Comparison of ENCODE assay signal across 29 cellular contexts in genomic region chr13:111323549-111323948, GRCh38. TPM values are rescaled to one million over a fixed set of nuclear protein-coding genes. Genes with fewer than 3 reads are reported as not detected.
DNase-seq lines count a peak whose midpoint lies in the region; FAIRE-seq and TF ChIP-seq lines count a peak whose summit lies in the region.
"Had no signal": no experiment of that assay in that cellular context is flagged by ENCODE, and none has a peak within 500 bp of the region (broad histone marks: within the 10 kb centered on the region; RNA-seq: fewer than 3 reads in every experiment).

No MANE protein-coding gene starts in this region.

- H3K36me3 ChIP-seq in H7 (replicated peaks; ENCODE audit: control insufficient read depth, insufficient read depth, low read length) = no peaks in the 10 kb centered on the region
- no peaks in the 10 kb centered on the region for H3K36me3 ChIP-seq in neuronal stem cell (replicated peaks in 1 of 2; ENCODE audit: control insufficient read depth in 2 of 2, insufficient read depth in 2 of 2, low read length in 2 of 2)
- H3K36me3 ChIP-seq: Peyer's patch, thyroid gland had no signal

- peaks cover 3% of the 10 kb centered on the region for H3K4me1 Mint-ChIP-seq in activated CD4-positive, alpha-beta T cell treated with anti-CD3 and anti-CD28 coated beads, Interleukin-2, amount 10 ng/mL, durations not matched to agents 24 days and 14 days
- H3K4me1 Mint-ChIP-seq in activated naive CD8-positive, alpha-beta T cell treated with anti-CD3 and anti-CD28 coated beads for 36 hours = peaks cover 3% of the 10 kb centered on the region
- H3K4me1 Mint-ChIP-seq: activated B cell treated with CpG ODN at 0.5 μM for 24 hours had no signal

- no peak overlapping the region for H3K27ac Mint-ChIP-seq in activated CD4-positive, alpha-beta T cell treated with anti-CD3 and anti-CD28 coated beads, Interleukin-2, amount 10 ng/mL, durations not matched to agents 24 days and 14 days
- H3K27ac Mint-ChIP-seq in activated naive CD8-positive, alpha-beta T cell treated with anti-CD3 and anti-CD28 coated beads for 36 hours = no peak overlapping the region
- H3K27ac Mint-ChIP-seq: activated B cell treated with CpG ODN at 0.5 μM for 24 hours; CD4-positive, alpha-beta T cell; GM23338 had no signal

- DNase-seq in activated CD4-positive, alpha-beta T cell treated with anti-CD3 and anti-CD28 coated beads, Interleukin-2, amount 10 ng/mL, durations not matched to agents 24 days and 14 days = no peak
- DNase-seq in activated CD4-positive, alpha-beta T cell treated with anti-CD3 and anti-CD28 coated beads for 1 hour = no peak
- DNase-seq in H7 = peak; percentile 19
- DNase-seq in activated naive CD8-positive, alpha-beta T cell treated with anti-CD3 and anti-CD28 coated beads for 36 hours = no peak
- no peak for DNase-seq in neuronal stem cell (ENCODE audit: low spot score)
- no peak for DNase-seq in inferior parietal cortex (ENCODE audit: extremely low spot score)
- no peak for DNase-seq in D721Med (ENCODE audit: insufficient read length, low spot score)
- DNase-seq in SHP77 treated with DMSO at 0.1 percent for 48 hours (lab: John Stamatoyannopoulos, UW) = no peak
- DNase-seq: activated B cell treated with CpG ODN at 0.5 μM for 24 hours; activated naive CD4-positive, alpha-beta T cell treated with Interleukin-2 at 50 U/mL for 16 hours; activated T-cell treated with anti-CD3 and anti-CD28 coated beads for 4 hours; CD4-positive, alpha-beta T cell; left colon; NCI-H1092; NCI-H1694 treated with DMSO at 0.1 percent for 48 hours; NCI-H446 treated with DMSO at 0.1 percent for 48 hours; NCI-H82; right cardiac atrium; stimulated activated CD4-positive, alpha-beta T cell treated with anti-CD3 and anti-CD28 coated beads, Interleukin-2, amount 100 ng/mL, for 24 hours; T1000; thyroid gland had no signal

- H3K4me3 ChIP-seq in H7 (ENCODE audit: insufficient read depth, low read depth, low read length) = no peak overlapping the region
- no peak overlapping the region for H3K4me3 ChIP-seq in neuronal stem cell (ENCODE audit: low read length in 2 of 2)
- H3K4me3 ChIP-seq: GM23338, hepatocyte, Peyer's patch, thyroid gland had no signal

- H3K9ac ChIP-seq in neuronal stem cell (ENCODE audit: low read depth, low read length, poor library complexity) = no peak overlapping the region

- H3K4me3 Mint-ChIP-seq in activated CD4-positive, alpha-beta T cell treated with anti-CD3 and anti-CD28 coated beads, Interleukin-2, amount 10 ng/mL, durations not matched to agents 24 days and 14 days = peak overlapping the region; percentile 37
- peak overlapping the region; percentile 72 for H3K4me3 Mint-ChIP-seq in activated naive CD8-positive, alpha-beta T cell treated with anti-CD3 and anti-CD28 coated beads for 36 hours
- H3K4me3 Mint-ChIP-seq: activated B cell treated with CpG ODN at 0.5 μM for 24 hours; CD4-positive, alpha-beta T cell; GM23338 had no signal

- H3K4me2 ChIP-seq in neuronal stem cell (ENCODE audit: insufficient read depth, low read length, poor library complexity, severe bottlenecking) = no peak overlapping the region
- H3K4me2 ChIP-seq: GM23338, hepatocyte had no signal

- no peaks in the 10 kb centered on the region for H3K9me3 Mint-ChIP-seq in activated CD4-positive, alpha-beta T cell treated with anti-CD3 and anti-CD28 coated beads, Interleukin-2, amount 10 ng/mL, durations not matched to agents 24 days and 14 days
- H3K9me3 Mint-ChIP-seq in activated naive CD8-positive, alpha-beta T cell treated with anti-CD3 and anti-CD28 coated beads for 36 hours = no peaks in the 10 kb centered on the region
- H3K9me3 Mint-ChIP-seq: activated B cell treated with CpG ODN at 0.5 μM for 24 hours; CD4-positive, alpha-beta T cell; GM23338 had no signal

- H2BK12ac ChIP-seq in neuronal stem cell (ENCODE audit: low read length) = no peak overlapping the region

- no CpG with 5 or more reads among the region's 14 CpGs for WGBS in neuronal stem cell (ENCODE audit: extremely low coverage in 2 of 2, insufficient read length in 2 of 2, insufficient replicate concordance in 1 of 2), 2 donors

- H3K23ac ChIP-seq in neuronal stem cell (ENCODE audit: low read depth, low read length, poor library complexity) = peak overlapping the region; percentile 10

- no peak overlapping the region for H3K4ac ChIP-seq in neuronal stem cell (ENCODE audit: low read length)

- no peak overlapping the region for H2BK15ac ChIP-seq in neuronal stem cell (ENCODE audit: low read length)

- no peak overlapping the region for H2BK120ac ChIP-seq in neuronal stem cell (ENCODE audit: low read depth, low read length)

- H4K91ac ChIP-seq in neuronal stem cell (ENCODE audit: low read depth, low read length, poor library complexity) = no peak overlapping the region

- H2BK5ac ChIP-seq in neuronal stem cell (ENCODE audit: low read length) = no peak overlapping the region

- no peaks in the 10 kb centered on the region for H3K9me3 ChIP-seq in neuronal stem cell (replicated peaks in 1 of 2; ENCODE audit: control insufficient read depth in 2 of 2, insufficient read depth in 1 of 2, low read depth in 1 of 2, low read length in 2 of 2)
- H3K9me3 ChIP-seq: Peyer's patch, thyroid gland had no signal

- H3K79me1 ChIP-seq in neuronal stem cell (ENCODE audit: low read depth, low read length) = peaks cover 5% of the 10 kb centered on the region

- TF ChIP-seq CTCF in D721Med (IDR thresholded peaks at IDR 0.05; ENCODE audit: insufficient read depth, missing control alignments) = no peak

- H2AK5ac ChIP-seq in neuronal stem cell (ENCODE audit: low read depth, low read length) = no peak overlapping the region

- H2AFZ ChIP-seq in neuronal stem cell (ENCODE audit: low read length) = no peak overlapping the region
- H2AFZ ChIP-seq: GM23338, hepatocyte had no signal

- H3K27me3 Mint-ChIP-seq in activated CD4-positive, alpha-beta T cell treated with anti-CD3 and anti-CD28 coated beads, Interleukin-2, amount 10 ng/mL, durations not matched to agents 24 days and 14 days = no peaks in the 10 kb centered on the region
- no peaks in the 10 kb centered on the region for H3K27me3 Mint-ChIP-seq in activated naive CD8-positive, alpha-beta T cell treated with anti-CD3 and anti-CD28 coated beads for 36 hours
- H3K27me3 Mint-ChIP-seq: activated B cell treated with CpG ODN at 0.5 μM for 24 hours; CD4-positive, alpha-beta T cell had no signal

- intact Hi-C loops in activated CD4-positive, alpha-beta T cell treated with anti-CD3 and anti-CD28 coated beads, Interleukin-2, amount 10 ng/mL, durations not matched to agents 24 days and 14 days (cut with micrococcal nuclease) = no loop called here

- H3K18ac ChIP-seq in neuronal stem cell (ENCODE audit: low read length) = peak overlapping the region; percentile 46

- H3K36me3 Mint-ChIP-seq in activated CD4-positive, alpha-beta T cell treated with anti-CD3 and anti-CD28 coated beads, Interleukin-2, amount 10 ng/mL, durations not matched to agents 24 days and 14 days (ENCODE audit: low read depth) = no peaks in the 10 kb centered on the region
- no peaks in the 10 kb centered on the region for H3K36me3 Mint-ChIP-seq in activated naive CD8-positive, alpha-beta T cell treated with anti-CD3 and anti-CD28 coated beads for 36 hours

- no peak overlapping the region for H3K14ac ChIP-seq in neuronal stem cell (ENCODE audit: low read length)

- H3K27ac ChIP-seq in neuronal stem cell (replicated peaks; ENCODE audit: low read length) = no peak overlapping the region
- H3K27ac ChIP-seq: hepatocyte, Peyer's patch, thyroid gland had no signal

- H3K4me1 ChIP-seq in neuronal stem cell (ENCODE audit: control insufficient read depth in 2 of 2, insufficient read depth in 1 of 2, low read depth in 1 of 2, low read length in 2 of 2) = peaks cover 0 to 4% of the 10 kb centered on the region in 2 donors
- H3K4me1 ChIP-seq: Peyer's patch, thyroid gland had no signal

- no peak for FAIRE-seq in D721Med (lab: Jason Lieb, UNC)
- FAIRE-seq: A204.1, colon, GM19239 had no signal

- H3K27me3 ChIP-seq in H7 (ENCODE audit: control insufficient read depth, insufficient read depth, low read length) = no peaks in the 10 kb centered on the region
- H3K27me3 ChIP-seq in neuronal stem cell (ENCODE audit: control insufficient read depth in 3 of 3, insufficient read depth in 3 of 3, low read depth in 1 of 3, low read length in 3 of 3) = no peaks in the 10 kb centered on the region
- H3K27me3 ChIP-seq: hepatocyte, Peyer's patch, thyroid gland had no signal

- no peak overlapping the region for H4K8ac ChIP-seq in neuronal stem cell (ENCODE audit: low read depth, low read length)

RNA-seq across cellular contexts. Expression of gene TEX29, which starts 3.1 kb away (rescaled TPM):
- 0.50 and 0.51 TPM in 2 replicates for total RNA-seq in activated CD4-positive, alpha-beta T cell treated with anti-CD3 and anti-CD28 coated beads, Interleukin-2, amount 10 ng/mL, durations not matched to agents 24 days and 14 days
- 0.22 TPM in 1 of 2 replicates, not detected in the other for total RNA-seq in H7 (2014; rRNA removed; shearing (Covaris generic))
- under 1 TPM in 1 of 2 experiments, not detected in 1; 0.46 TPM for total RNA-seq in activated naive CD8-positive, alpha-beta T cell treated with anti-CD3 and anti-CD28 coated beads for 36 hours
- 0.17 TPM for polyA plus RNA-seq in neuronal stem cell (2013, experiment 1 of 2)
- 0.26 TPM for polyA plus RNA-seq in neuronal stem cell (2013, experiment 2 of 2)
- total RNA-seq: Daoy, GM23338, HT-29, Peyer's patch, thyroid gland had no signal
